20 cellular contexts compared by ENCODE assay signal in genomic region chr15:35966781-35967180, GRCh38.
DNase-seq lines count a peak whose midpoint lies in the region; ATAC-seq and TF ChIP-seq lines count a peak whose summit lies in the region.
"Had no signal": no experiment of that assay in that cellular context is flagged by ENCODE, and none has a peak within 500 bp of the region (broad histone marks: within the 10 kb centered on the region; RNA-seq: fewer than 3 reads in every experiment).

No MANE protein-coding gene starts in this region.

- H3K4me1 Mint-ChIP-seq in GM23338 (peaks cover 3% of the 10 kb centered on the region; the same call in 1 of the 3 replicates), nephron (peaks cover 33% of the 10 kb centered on the region)
- H3K4me1 Mint-ChIP-seq in natural killer cell treated with Interleukin-12 subunit alpha and Interleukin-12 subunit beta and Interleukin-15 and Interleukin-18, amount 100 ng/mL, for 72 hours (ENCODE audit: low read depth in 2 of 2), result no peaks in the 10 kb centered on the region
- H3K4me1 Mint-ChIP-seq: B cell had no signal

- H3K4me3 ChIP-seq in GM23338 (no peak overlapping the region), testis (no peak overlapping the region)
- H3K4me3 ChIP-seq: A549; BLaER1 treated with 17β-estradiol and CSF1 and Interleukin-3, amounts not matched to agents 10 nM and 100 nM had no signal

- no peaks in the 10 kb centered on the region for H3K4me1 ChIP-seq in GM23338 (ENCODE audit: insufficient read depth)
- no peaks in the 10 kb centered on the region for H3K4me1 ChIP-seq in testis
- H3K4me1 ChIP-seq: A549, Caco-2 had no signal

- DNase-seq in GM23338 (ENCODE audit: low spot score), result no peak
- peak; percentile 52 for DNase-seq in NCI-H69 (lab: John Stamatoyannopoulos, UW)
- peak; percentile 27 for DNase-seq in NCI-H82 treated with DMSO at 0.1 percent for 48 hours (lab: John Stamatoyannopoulos, UW; ENCODE audit: unreplicated experiment)
- DNase-seq in testis, result no peak
- no peak for DNase-seq in HCEC 1CT
- no peak for DNase-seq in natural killer cell treated with Interleukin-12 subunit alpha and Interleukin-12 subunit beta and Interleukin-15 and Interleukin-18, amount 100 ng/mL, for 72 hours (ENCODE audit: low spot score)
- DNase-seq: AML-193; Caco-2; Calu3; CD4-positive, alpha-beta T cell; CD8-positive, alpha-beta T cell; DMS79 treated with DMSO at 0.1 percent for 48 hours; GF-D8 had no signal

- 0 out of 2 replicates have a peak overlapping the region, but pooled peaks have one; percentile 19 for H2AFZ ChIP-seq in GM23338

- ATAC-seq in GM23338, result no peak
- no peak for ATAC-seq in GM18907 (IDR thresholded peaks at IDR 0.05; ENCODE audit: unreplicated experiment)
- no peak for ATAC-seq in natural killer cell treated with Interleukin-12 subunit alpha and Interleukin-12 subunit beta and Interleukin-15 and Interleukin-18, amount 100 ng/mL, for 72 hours
- ATAC-seq: A549; CD8-positive, alpha-beta T cell had no signal

- H3K27ac ChIP-seq in GM23338 (ENCODE audit: low read depth) (no peak overlapping the region), testis (no peak overlapping the region)
- H3K27ac ChIP-seq: 22Rv1; A549; BLaER1 treated with 17β-estradiol and CSF1 and Interleukin-3, amounts not matched to agents 10 nM and 100 nM; C4-2B had no signal

- H3K27ac Mint-ChIP-seq in GM23338, result no peak overlapping the region
- peak overlapping the region in 2 of 3 experiments; percentile 2 to 46 for H3K27ac Mint-ChIP-seq in nephron
- H3K27ac Mint-ChIP-seq in natural killer cell treated with Interleukin-12 subunit alpha and Interleukin-12 subunit beta and Interleukin-15 and Interleukin-18, amount 100 ng/mL, for 72 hours, result no peak overlapping the region
- H3K27ac Mint-ChIP-seq: B cell; CD4-positive, alpha-beta T cell; CD8-positive, alpha-beta T cell had no signal

- H3K9me2 ChIP-seq in GM23338 (ENCODE audit: insufficient read depth), result peaks cover 6% of the 10 kb centered on the region; the same call in 1 of the 2 replicates

- no peaks in the 10 kb centered on the region for H3K9me3 ChIP-seq in testis
- H3K9me3 ChIP-seq: A549; BLaER1 treated with 17β-estradiol and CSF1 and Interleukin-3, amounts not matched to agents 10 nM and 100 nM; Caco-2 had no signal

- TF ChIP-seq CTCF in GM23338 (conservative IDR thresholded peaks at IDR 0.05; ENCODE audit: low read depth in 2 of 2) (no peak), nephron (IDR thresholded peaks at IDR 0.05; ENCODE audit: unreplicated experiment in 3 of 3) (no peak), testis (IDR thresholded peaks at IDR 0.05) (no peak)

- H3K36me3 ChIP-seq in GM23338 (ENCODE audit: insufficient read depth), result no peaks in the 10 kb centered on the region
- H3K36me3 ChIP-seq in testis (ENCODE audit: low read depth, missing control alignments), result no peaks in the 10 kb centered on the region
- H3K36me3 ChIP-seq: BLaER1 treated with 17β-estradiol and CSF1 and Interleukin-3, amounts not matched to agents 10 nM and 100 nM had no signal

- 89 to 94% methylated on average over 2 of the region's 2 CpGs for WGBS in testis, 2 donors

- no peaks in the 10 kb centered on the region for H3K36me3 Mint-ChIP-seq in GM23338 (ENCODE audit: low read depth)
- no peaks in the 10 kb centered on the region for H3K36me3 Mint-ChIP-seq in nephron (ENCODE audit: low read depth)
- no peaks in the 10 kb centered on the region for H3K36me3 Mint-ChIP-seq in natural killer cell treated with Interleukin-12 subunit alpha and Interleukin-12 subunit beta and Interleukin-15 and Interleukin-18, amount 100 ng/mL, for 72 hours
- H3K36me3 Mint-ChIP-seq: CD8-positive, alpha-beta T cell had no signal

- H3K27me3 ChIP-seq in GM23338 (ENCODE audit: insufficient read depth), result no peaks in the 10 kb centered on the region
- H3K27me3 ChIP-seq in testis, result no peaks in the 10 kb centered on the region
- H3K27me3 ChIP-seq: BLaER1 treated with 17β-estradiol and CSF1 and Interleukin-3, amounts not matched to agents 10 nM and 100 nM had no signal

- H3K4me2 ChIP-seq in GM23338, result no peak overlapping the region
- H3K4me2 ChIP-seq: A549; BLaER1 treated with 17β-estradiol and CSF1 and Interleukin-3, amounts not matched to agents 10 nM and 100 nM had no signal

- peaks cover 3% of the 10 kb centered on the region for H3K27me3 Mint-ChIP-seq in GM23338 (ENCODE audit: insufficient read depth, low read depth, poor library complexity)
- H3K27me3 Mint-ChIP-seq in nephron (ENCODE audit: low read depth), result peaks cover 5% of the 10 kb centered on the region
- no peaks in the 10 kb centered on the region for H3K27me3 Mint-ChIP-seq in natural killer cell treated with Interleukin-12 subunit alpha and Interleukin-12 subunit beta and Interleukin-15 and Interleukin-18, amount 100 ng/mL, for 72 hours
- H3K27me3 Mint-ChIP-seq: B cell; CD4-positive, alpha-beta T cell had no signal

- H3K9me3 Mint-ChIP-seq in GM23338 (no peaks in the 10 kb centered on the region), nephron (no peaks in the 10 kb centered on the region)
- H3K9me3 Mint-ChIP-seq in natural killer cell treated with Interleukin-12 subunit alpha and Interleukin-12 subunit beta and Interleukin-15 and Interleukin-18, amount 100 ng/mL, for 72 hours, result peaks cover 9% of the 10 kb centered on the region
- H3K9me3 Mint-ChIP-seq: CD8-positive, alpha-beta T cell had no signal

- no peak for TF ChIP-seq POLR2A in testis (IDR thresholded peaks at IDR 0.05)

- H3K79me2 ChIP-seq in GM23338 (replicated peaks; ENCODE audit: insufficient read depth), result no peaks in the 10 kb centered on the region

- intact Hi-C loops in testis (cut with DNase I; ENCODE audit: low total_unique reads), result no loop called here

- no peaks in the 10 kb centered on the region for H4K20me1 ChIP-seq in GM23338 (replicated peaks; ENCODE audit: insufficient read depth)
- H4K20me1 ChIP-seq: BLaER1 treated with 17β-estradiol and CSF1 and Interleukin-3, amounts not matched to agents 10 nM and 100 nM had no signal

- H3F3A ChIP-seq in GM23338 (replicated peaks; ENCODE audit: low read depth), result no peaks in the 10 kb centered on the region

- no peak overlapping the region for H3K4me3 Mint-ChIP-seq in GM23338
- H3K4me3 Mint-ChIP-seq in nephron, result no peak overlapping the region
- H3K4me3 Mint-ChIP-seq in natural killer cell treated with Interleukin-12 subunit alpha and Interleukin-12 subunit beta and Interleukin-15 and Interleukin-18, amount 100 ng/mL, for 72 hours, result no peak overlapping the region
- H3K4me3 Mint-ChIP-seq: B cell; CD4-positive, alpha-beta T cell; CD8-positive, alpha-beta T cell had no signal

TF ChIP-seq in GM23338, 12 proteins besides CTCF, POLR2A, EP300 and RAD21 (continues in another document):
- TF ChIP-seq ZNF462 (CRISPR knock-in tag; IDR thresholded peaks at IDR 0.05), result no peak
- TF ChIP-seq JUNB (IDR thresholded peaks at IDR 0.05; ENCODE audit: unreplicated experiment), result no peak

Comparison
In these comparisons a context has a peak if more than half of its experiments do, and no peak if none do; other contexts are left out.
1. DNase-seq: peak in NCI-H69 (single experiment) and NCI-H82 treated with DMSO at 0.1 percent for 48 hours (single experiment); none in GM23338 (single experiment), testis (single experiment), HCEC 1CT (single experiment) and natural killer cell treated with Interleukin-12 subunit alpha and Interleukin-12 subunit beta and Interleukin-15 and Interleukin-18, amount 100 ng/mL, for 72 hours (single experiment).
2. H3K27ac Mint-ChIP-seq: peak in nephron (2 of 3); none in GM23338 (single experiment) and natural killer cell treated with Interleukin-12 subunit alpha and Interleukin-12 subunit beta and Interleukin-15 and Interleukin-18, amount 100 ng/mL, for 72 hours (0 of 2).